Comparison of ENCODE assay signal across 11 cellular contexts in the genomic region with DNA sequence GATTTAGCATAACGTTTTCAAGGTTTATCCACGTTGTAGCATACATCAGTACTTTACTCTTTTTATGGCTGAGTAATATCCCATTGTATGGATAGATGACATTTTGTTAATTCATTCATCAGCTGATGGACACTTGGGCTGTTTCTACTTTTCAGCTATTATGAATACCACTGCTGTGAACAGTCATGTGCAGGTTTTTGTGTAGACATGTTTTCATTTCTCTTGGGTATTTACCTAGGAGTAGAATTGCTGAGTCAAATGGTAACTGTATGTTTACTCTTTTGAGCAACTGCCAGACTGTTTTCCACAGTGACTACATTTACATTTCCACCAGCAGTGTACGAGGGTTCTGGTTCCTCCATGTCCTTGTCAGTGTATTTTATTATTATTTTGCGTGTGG. TPM values are rescaled to one million over a fixed set of nuclear protein-coding genes. Genes with fewer than 3 reads are reported as not detected.
A peak's percentile ranks its signal among the peaks of the same experiment; 100 is the strongest.
DNase-seq lines count a peak whose midpoint lies in the region; ATAC-seq, FAIRE-seq and TF ChIP-seq lines count a peak whose summit lies in the region.
"Had no signal": no experiment of that assay in that cellular context is flagged by ENCODE, and none has a peak within 500 bp of the region (broad histone marks: within the 10 kb centered on the region; RNA-seq: fewer than 3 reads in every experiment).

No MANE protein-coding gene starts in this region.

- TF ChIP-seq CTCF in bronchial epithelial cell (IDR thresholded peaks at IDR 0.05; ENCODE audit: insufficient read depth, low read length, severe bottlenecking) = no peak
- no peak for TF ChIP-seq CTCF in RWPE1 (conservative IDR thresholded peaks at IDR 0.05; ENCODE audit: low read depth)
- TF ChIP-seq CTCF in Calu3 (IDR thresholded peaks at IDR 0.05; ENCODE audit: unreplicated experiment) = no peak

- no peaks in the 10 kb centered on the region for H3K9me3 Mint-ChIP-seq in Calu3 (ENCODE audit: low read depth, unreplicated experiment)

- peak; percentile 58 for ATAC-seq in GM19463 (IDR thresholded peaks at IDR 0.05; ENCODE audit: unreplicated experiment)
- no peak for ATAC-seq in GM18498 (IDR thresholded peaks at IDR 0.05; ENCODE audit: unreplicated experiment)

- intact Hi-C loops in Calu3 (cut with micrococcal nuclease; ENCODE audit: unreplicated experiment) = loop anchor here (10.0 kb wide), 1 partner anchor 472 kb away; no protein-coding TSS in a partner anchor

- H3K27ac Mint-ChIP-seq in Calu3 (ENCODE audit: unreplicated experiment) = no peak overlapping the region

- H3K36me3 Mint-ChIP-seq in Calu3 (ENCODE audit: insufficient read depth, unreplicated experiment) = peaks cover 32% of the 10 kb centered on the region

- H3K4me3 ChIP-seq in bronchial epithelial cell (ENCODE audit: low read depth, low read length) = no peak overlapping the region
- H3K4me3 ChIP-seq: MG63 had no signal

- no peak overlapping the region for H3K4me3 Mint-ChIP-seq in Calu3 (ENCODE audit: low read depth, unreplicated experiment)

- CTCF ChIA-PET in RWPE1 (lab: Yijun Ruan, JAX) = no interaction called here
- CTCF ChIA-PET in Calu3 (lab: Charles Lee) = no interaction called here

- no TSS peak for BruUV-seq in Calu3 (replicated peaks; lab: Mats Ljungman, UMichigan)

- peaks cover 2% of the 10 kb centered on the region for H3K36me3 ChIP-seq in bronchial epithelial cell (ENCODE audit: control insufficient read depth, insufficient read depth, low read length)

- no peaks in the 10 kb centered on the region for H3K27me3 Mint-ChIP-seq in Calu3 (ENCODE audit: unreplicated experiment)

- H3K27me3 ChIP-seq in bronchial epithelial cell (ENCODE audit: control insufficient read depth, insufficient read depth, low read length) = no peaks in the 10 kb centered on the region
- H3K27me3 ChIP-seq: MG63 had no signal

- H3K4me1 Mint-ChIP-seq in Calu3 (ENCODE audit: low read depth, unreplicated experiment) = no peaks in the 10 kb centered on the region

- no peak overlapping the region for H3K27ac ChIP-seq in RWPE1

- POLR2A ChIA-PET in RWPE1 (lab: Yijun Ruan, JAX; ENCODE audit: low non-redundant PET) = no interaction called here

- peak; percentile 8 for DNase-seq in COR-L47 (lab: John Stamatoyannopoulos, UW)
- DNase-seq in NCI-H2081 (lab: John Stamatoyannopoulos, UW) = peak; percentile 30 to 76
- DNase-seq in bronchial epithelial cell (ENCODE audit: low read depth) = peak; percentile 97
- no peak for DNase-seq in COLO829 (ENCODE audit: low spot score)
- DNase-seq in RWPE1 (ENCODE audit: low spot score) = no peak
- no peak for DNase-seq in Calu3
- DNase-seq: activated CD4-positive, alpha-beta T cell treated with anti-CD3 and anti-CD28 coated beads for 4 hours; MG63 had no signal

- FAIRE-seq in bronchial epithelial cell (lab: Jason Lieb, UNC) = no peak
- FAIRE-seq: astrocyte had no signal

RNA-seq across cellular contexts. Expression of a gene that starts 33.9 kb away (rescaled TPM):
- total RNA-seq in bronchial epithelial cell = 318 and 445 TPM in 2 replicates
- total RNA-seq in Calu3 (2022) = 97.5 and 98.0 TPM in 2 replicates

Comparison
In these comparisons a context has a peak if more than half of its experiments do, and no peak if none do; other contexts are left out.
1. DNase-seq: peak in COR-L47 (single experiment), NCI-H2081 (2 of 2) and bronchial epithelial cell (single experiment); none in COLO829 (single experiment), RWPE1 (single experiment) and Calu3 (single experiment).